In genomic region chr2:69385443-69386151, GRCh38 we compare ENCODE assay signal across 8 cellular contexts. TPM values are rescaled to one million over a fixed set of nuclear protein-coding genes. Genes with fewer than 3 reads are reported as not detected.
A peak's percentile ranks its signal among the peaks of the same experiment; 100 is the strongest.
DNase-seq lines count a peak whose midpoint lies in the region; ATAC-seq and TF ChIP-seq lines count a peak whose summit lies in the region.

No MANE protein-coding gene starts in this region.

- no peak for ATAC-seq in activated CD4-positive, alpha-beta T cell treated with anti-CD3 and anti-CD28 coated beads for 36 hours
- no peak for ATAC-seq in foreskin keratinocyte
- no peak for ATAC-seq in GM21723 (IDR thresholded peaks at IDR 0.05; ENCODE audit: unreplicated experiment)

- no peak overlapping the region for H3K9ac ChIP-seq in stomach smooth muscle (ENCODE audit: low read length in 2 of 2)

- intact Hi-C loops in activated CD4-positive, alpha-beta T cell treated with anti-CD3 and anti-CD28 coated beads for 36 hours (cut with DNase I, micrococcal nuclease) = loop anchor here (2.0 to 10.0 kb wide), 5 partner anchors 51 to 919 kb away; partner anchors contain the start of genes AAK1 (in 1 of the 2), APLF (in 1 of the 2), FBXO48 (in 1 of the 2) and NFU1 (in 1 of the 2)

- peak overlapping the region; percentile 56 to 83 for H3K4me3 ChIP-seq in stomach smooth muscle (ENCODE audit: low read length in 2 of 2)

- H3K27ac Mint-ChIP-seq in activated CD4-positive, alpha-beta T cell treated with anti-CD3 and anti-CD28 coated beads for 36 hours = peak overlapping the region; percentile 68

- CTCF ChIA-PET in activated CD4-positive, alpha-beta T cell treated with anti-CD3 and anti-CD28 coated beads for 36 hours (lab: Charles Lee) = interaction anchor here (1.0 to 2.1 kb wide), 5 partner anchors 9 to 431 kb away, joined by 3 to 19 read pairs (median 4); no protein-coding TSS in a partner anchor

- peak overlapping the region; percentile 92 for H3K27ac ChIP-seq in VCaP
- peak overlapping the region; percentile 76 for H3K27ac ChIP-seq in foreskin keratinocyte
- H3K27ac ChIP-seq in stomach smooth muscle (ENCODE audit: low read length) = no peak overlapping the region

- no peaks in the 10 kb centered on the region for H3K27me3 Mint-ChIP-seq in activated CD4-positive, alpha-beta T cell treated with anti-CD3 and anti-CD28 coated beads for 36 hours

- H3K36me3 ChIP-seq in stomach smooth muscle (ENCODE audit: control insufficient read depth in 2 of 2, insufficient read depth in 2 of 2, low read length in 2 of 2) = no peaks in the 10 kb centered on the region

- peaks cover 12% of the 10 kb centered on the region for H3K36me3 Mint-ChIP-seq in activated CD4-positive, alpha-beta T cell treated with anti-CD3 and anti-CD28 coated beads for 36 hours (ENCODE audit: low read depth)

- TF ChIP-seq CTCF in VCaP (conservative IDR thresholded peaks at IDR 0.05) (no peak), foreskin keratinocyte (conservative IDR thresholded peaks at IDR 0.05) (no peak)

- peak overlapping the region; percentile 81 for H3K4me3 Mint-ChIP-seq in activated CD4-positive, alpha-beta T cell treated with anti-CD3 and anti-CD28 coated beads for 36 hours

- peaks cover 57% of the 10 kb centered on the region for H3K4me1 Mint-ChIP-seq in activated CD4-positive, alpha-beta T cell treated with anti-CD3 and anti-CD28 coated beads for 36 hours

- H3K27me3 ChIP-seq in foreskin keratinocyte = no peaks in the 10 kb centered on the region
- no peaks in the 10 kb centered on the region for H3K27me3 ChIP-seq in stomach smooth muscle (ENCODE audit: control insufficient read depth in 1 of 2, insufficient read depth in 2 of 2, low read length in 2 of 2)

- no peak for DNase-seq in activated CD4-positive, alpha-beta T cell treated with anti-CD3 and anti-CD28 coated beads for 36 hours
- no peak for DNase-seq in activated CD4-positive, alpha-beta T cell treated with anti-CD3 and anti-CD28 coated beads for 48 hours
- peak in 1 of 2 donors; percentile 29 for DNase-seq in foreskin keratinocyte
- no peak for DNase-seq in NCI-H187 (lab: John Stamatoyannopoulos, UW)
- no peak for DNase-seq in NCI-H146 treated with DMSO at 0.1 percent for 48 hours (lab: John Stamatoyannopoulos, UW; ENCODE audit: unreplicated experiment)

- H3K9me3 ChIP-seq in stomach smooth muscle (ENCODE audit: control insufficient read depth in 2 of 2, low read length in 2 of 2) = no peaks in the 10 kb centered on the region

- POLR2A ChIA-PET in activated CD4-positive, alpha-beta T cell treated with anti-CD3 and anti-CD28 coated beads for 36 hours (lab: Charles Lee) = interaction anchor here (0.7 kb wide), 1 partner anchor 67 kb away, joined by 3 read pairs; no protein-coding TSS in a partner anchor

- peaks cover 14% of the 10 kb centered on the region for H3K4me1 ChIP-seq in foreskin keratinocyte
- H3K4me1 ChIP-seq in stomach smooth muscle (ENCODE audit: control insufficient read depth, insufficient read depth, low read length) = peaks cover 6% of the 10 kb centered on the region

- no peaks in the 10 kb centered on the region for H3K9me3 Mint-ChIP-seq in activated CD4-positive, alpha-beta T cell treated with anti-CD3 and anti-CD28 coated beads for 36 hours (ENCODE audit: low read depth)

RNA-seq across cellular contexts. Expression of gene GFPT1, which starts 1.4 kb away (rescaled TPM):
- 10 to 100 TPM; 31.0 to 36.1 TPM for total RNA-seq in activated CD4-positive, alpha-beta T cell treated with anti-CD3 and anti-CD28 coated beads for 36 hours
- total RNA-seq in foreskin keratinocyte = 22.6 TPM in 2 replicates
- polyA plus RNA-seq in foreskin keratinocyte = 5.8 and 6.7 TPM in 2 replicates

RNA-seq across cellular contexts. Expression of gene NFU1, which starts 51.6 kb away (rescaled TPM):
- 10 to 100 TPM; 30.0 to 34.3 TPM for total RNA-seq in activated CD4-positive, alpha-beta T cell treated with anti-CD3 and anti-CD28 coated beads for 36 hours
- total RNA-seq in foreskin keratinocyte = 47.0 and 53.6 TPM in 2 replicates
- 60.1 and 63.0 TPM in 2 replicates for polyA plus RNA-seq in foreskin keratinocyte
